Comparison of ENCODE assay signal across 9 cellular contexts in the genomic region with DNA sequence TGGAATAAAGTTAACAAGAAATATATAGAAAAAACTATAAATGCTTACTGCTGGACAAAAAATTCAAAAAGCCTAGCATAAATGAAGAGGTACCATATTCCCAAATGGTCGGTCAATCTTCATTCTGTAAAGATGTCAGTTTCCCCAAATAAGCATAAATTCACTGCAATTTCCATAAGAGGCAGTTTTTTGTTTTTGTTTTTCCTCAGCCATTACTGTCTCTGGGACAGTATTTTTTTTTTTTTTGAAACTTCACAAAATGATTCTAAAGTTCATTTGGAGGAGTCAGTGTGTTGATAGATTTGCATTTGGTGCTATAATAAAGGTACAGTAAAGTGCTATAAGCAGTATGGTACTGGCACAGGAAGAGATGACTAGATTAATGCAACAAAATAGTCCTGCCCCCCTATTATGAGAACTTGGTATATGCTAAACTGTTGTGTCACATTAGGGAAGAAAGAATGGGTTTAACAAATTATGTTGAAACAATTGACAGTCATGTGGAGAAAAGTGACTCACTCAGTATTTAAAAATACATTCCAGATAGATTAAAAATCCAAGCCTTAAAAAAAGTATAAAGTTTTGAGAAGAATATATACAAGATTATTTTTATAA. TPM values are rescaled to one million over a fixed set of nuclear protein-coding genes. Genes with fewer than 3 reads are reported as not detected.
DNase-seq lines count a peak whose midpoint lies in the region; ATAC-seq and TF ChIP-seq lines count a peak whose summit lies in the region.
"Had no signal": no experiment of that assay in that cellular context is flagged by ENCODE, and none has a peak within 500 bp of the region (broad histone marks: within the 10 kb centered on the region; RNA-seq: fewer than 3 reads in every experiment).

No MANE protein-coding gene starts in this region.

- no peak for TF ChIP-seq CTCF in AG04450 (IDR thresholded peaks at IDR 0.05; ENCODE audit: low read depth, low read length)
- no peak for TF ChIP-seq CTCF in breast epithelium (IDR thresholded peaks at IDR 0.05)

- intact Hi-C loops in breast epithelium (cut with DNase I; ENCODE audit: low total_unique reads), result no loop called here
- intact Hi-C loops in posterior vena cava (cut with DNase I), result no loop called here

- CTCF ChIA-PET in AG04450 (lab: Charles Lee), result interaction anchor here (0.8 to 14.7 kb wide), 7 partner anchors 11 to 138 kb away, joined by 3 to 135 read pairs (median 3); no protein-coding TSS in a partner anchor

- H3K27ac ChIP-seq in AG04450 (ENCODE audit: low read depth, low read length) (peak overlapping the region; percentile 57), breast epithelium (peak overlapping the region; percentile 98 to 100), muscle layer of colon (ENCODE audit: low read depth, low read length) (peak overlapping the region; percentile 100)

- DNase-seq in AG04450 (ENCODE audit: low read depth, low spot score), result no peak
- peak; percentile 48 for DNase-seq in LoVo (ENCODE audit: low spot score)
- DNase-seq in breast epithelium (ENCODE audit: low spot score in 2 of 2), result no peak
- DNase-seq in cerebellum (ENCODE audit: low spot score), result no peak
- no peak for DNase-seq in posterior vena cava (ENCODE audit: low spot score)
- DNase-seq: KBM-7 had no signal

- H3K4me3 ChIP-seq in AG04450 (ENCODE audit: low read depth, low read length) (no peak overlapping the region), breast epithelium (peak overlapping the region in 1 of 3 donors; percentile 4), muscle layer of colon (ENCODE audit: low read depth in 1 of 2, low read length in 2 of 2) (no peak overlapping the region)

- POLR2A ChIA-PET in AG04450 (lab: Yijun Ruan, JAX), result no interaction called here

- TF ChIP-seq POLR2A in breast epithelium (IDR thresholded peaks at IDR 0.05), result no peak

- peaks cover 30 to 38% of the 10 kb centered on the region in 2 donors for H3K4me1 ChIP-seq in breast epithelium
- H3K4me1 ChIP-seq in muscle layer of colon (ENCODE audit: insufficient read depth, low read length), result peaks cover 67% of the 10 kb centered on the region

- no peak overlapping the region for H3K9ac ChIP-seq in muscle layer of colon (ENCODE audit: low read length)

- H3K27me3 ChIP-seq in AG04450 (ENCODE audit: control insufficient read depth, insufficient read depth, low read length) (no peaks in the 10 kb centered on the region), breast epithelium (no peaks in the 10 kb centered on the region), muscle layer of colon (ENCODE audit: control insufficient read depth in 1 of 2, insufficient read depth in 2 of 2, low read length in 2 of 2) (no peaks in the 10 kb centered on the region)

- H3K9me3 ChIP-seq in AG04450 (ENCODE audit: control insufficient read depth, insufficient read depth, low read length) (peaks cover 5% of the 10 kb centered on the region; the same call in 1 of the 2 replicates), breast epithelium (no peaks in the 10 kb centered on the region), muscle layer of colon (ENCODE audit: low read length) (no peaks in the 10 kb centered on the region)

- no peak for ATAC-seq in GM21723 (IDR thresholded peaks at IDR 0.05; ENCODE audit: unreplicated experiment)
- ATAC-seq in GM18519 (IDR thresholded peaks at IDR 0.05; ENCODE audit: low FRiP score, unreplicated experiment), result no peak

- H3K36me3 ChIP-seq in breast epithelium (no peaks in the 10 kb centered on the region), muscle layer of colon (ENCODE audit: insufficient read depth, low read length) (peaks cover 9% of the 10 kb centered on the region)

RNA-seq across cellular contexts. Expression of gene FTH1, which starts 2.5 kb away (rescaled TPM):
- 3,294 and 4,220 TPM in 2 replicates for polyA plus RNA-seq in AG04450 (2011; rRNA removed)
- 1,880 and 1,982 TPM in 2 replicates for polyA minus RNA-seq in AG04450 (2011; rRNA and poly(A)+ RNA removed)
- total RNA-seq in breast epithelium (1,000 to 10,000 TPM; 2,151 to 6,439 (median 3,491) TPM), cerebellum (295 TPM), posterior vena cava (1,000 to 10,000 TPM; 2,679 to 3,454 TPM)

RNA-seq across cellular contexts. Expression of gene BEST1, which starts 19.8 kb away (rescaled TPM):
- 2.6 TPM in 2 replicates for polyA plus RNA-seq in AG04450 (2011; rRNA removed)
- 4.4 and 4.9 TPM in 2 replicates for polyA minus RNA-seq in AG04450 (2011; rRNA and poly(A)+ RNA removed)
- total RNA-seq in breast epithelium, result 10 to 100 TPM in 1 of 3 donors, 1 to 10 TPM in 2; 3.7 to 10.1 (median 5.9) TPM
- total RNA-seq in cerebellum, result 1.9 TPM
- total RNA-seq in posterior vena cava, result 1 to 10 TPM; 5.8 to 9.5 TPM

RNA-seq across cellular contexts. Expression of gene RAB3IL1, which starts 52.6 kb away (rescaled TPM):
- polyA plus RNA-seq in AG04450 (2011; rRNA removed), result 2.7 and 3.6 TPM in 2 replicates
- polyA minus RNA-seq in AG04450 (2011; rRNA and poly(A)+ RNA removed), result 2.6 and 2.9 TPM in 2 replicates
- 10 to 100 TPM; 11.7 to 27.9 (median 22.6) TPM for total RNA-seq in breast epithelium
- 4.5 TPM for total RNA-seq in cerebellum
- 10 to 100 TPM; 26.7 to 31.5 TPM for total RNA-seq in posterior vena cava
